ENCODE assay signal across 9 cellular contexts in genomic region chr19:39502640-39503417, GRCh38. TPM values are rescaled to one million over a fixed set of nuclear protein-coding genes. Genes with fewer than 3 reads are reported as not detected.
DNase-seq lines count a peak whose midpoint lies in the region; ATAC-seq and TF ChIP-seq lines count a peak whose summit lies in the region.
"Had no signal": no experiment of that assay in that cellular context is flagged by ENCODE, and none has a peak within 500 bp of the region (broad histone marks: within the 10 kb centered on the region; RNA-seq: fewer than 3 reads in every experiment).

No MANE protein-coding gene starts in this region.

- no peaks in the 10 kb centered on the region for H3K9me3 ChIP-seq in right atrium auricular region
- H3K9me3 ChIP-seq: BLaER1 treated with 17β-estradiol and CSF1 and Interleukin-3, amounts not matched to agents 10 nM and 100 nM had no signal

- peaks cover 4 to 14% of the 10 kb centered on the region in 2 donors for H3K27me3 ChIP-seq in right atrium auricular region

- no peaks in the 10 kb centered on the region for H3K36me3 ChIP-seq in right atrium auricular region

- no peak overlapping the region for H3K4me3 ChIP-seq in right atrium auricular region
- H3K4me3 ChIP-seq: BLaER1 treated with 17β-estradiol and CSF1 and Interleukin-3, amounts not matched to agents 10 nM and 100 nM had no signal

- peaks cover 16 to 23% of the 10 kb centered on the region in 2 donors for H3K36me3 Mint-ChIP-seq in activated naive CD4-positive, alpha-beta T cell treated with anti-CD3 and anti-CD28 coated beads, Interleukin-2, amount 50 U/mL, for 72 hours

- H3K9me3 Mint-ChIP-seq in activated naive CD4-positive, alpha-beta T cell treated with anti-CD3 and anti-CD28 coated beads, Interleukin-2, amount 50 U/mL, for 72 hours: no peaks in the 10 kb centered on the region

- H3K27ac Mint-ChIP-seq in activated naive CD4-positive, alpha-beta T cell treated with anti-CD3 and anti-CD28 coated beads, Interleukin-2, amount 50 U/mL, for 72 hours: no peak overlapping the region

- TF ChIP-seq CTCF in right atrium auricular region (IDR thresholded peaks at IDR 0.05): peak; percentile 65 to 87

- H3K27ac ChIP-seq in right atrium auricular region: no peak overlapping the region
- H3K27ac ChIP-seq: BLaER1 treated with 17β-estradiol and CSF1 and Interleukin-3, amounts not matched to agents 10 nM and 100 nM had no signal

- DNase-seq in NK-92 treated with Interleukin-12 subunit alpha and Interleukin-12 subunit beta, amount 100 ng/mL, for 24 hours (lab: John Stamatoyannopoulos, UW): peak; percentile 29
- DNase-seq in NK-92 (lab: John Stamatoyannopoulos, UW; ENCODE audit: unreplicated experiment) (no peak), SW 1271 (lab: John Stamatoyannopoulos, UW) (peak; percentile 14 to 23), right atrium auricular region (ENCODE audit: low spot score) (no peak)
- DNase-seq in activated naive CD4-positive, alpha-beta T cell treated with anti-CD3 and anti-CD28 coated beads, Interleukin-2, amount 50 U/mL, for 72 hours (ENCODE audit: low spot score in 2 of 2): peak; percentile 70 to 93
- DNase-seq in stimulated activated CD4-positive, alpha-beta T cell treated with anti-CD3 and anti-CD28 coated beads, Interleukin-15, amount 100 ng/mL, for 48 hours (ENCODE audit: low read depth in 2 of 2): peak; percentile 63 to 77

- H3K4me1 ChIP-seq in right atrium auricular region: peaks cover 0 to 24% of the 10 kb centered on the region in 2 donors

- ATAC-seq in activated naive CD4-positive, alpha-beta T cell treated with anti-CD3 and anti-CD28 coated beads, Interleukin-2, amount 50 U/mL, for 72 hours: peak; percentile 57 to 70
- ATAC-seq in HG03439 (IDR thresholded peaks at IDR 0.05; ENCODE audit: unreplicated experiment) (no peak), GM21423 (IDR thresholded peaks at IDR 0.05; ENCODE audit: unreplicated experiment) (no peak)

RNA-seq across cellular contexts. Expression of gene DLL3, which starts 4.1 kb away (rescaled TPM):
- total RNA-seq in activated naive CD4-positive, alpha-beta T cell treated with anti-CD3 and anti-CD28 coated beads, Interleukin-2, amount 50 U/mL, for 72 hours: under 1 TPM; 0.46 to 0.97 TPM
- not detected for total RNA-seq in right atrium auricular region

RNA-seq across cellular contexts. Expression of gene SELENOV, which starts 12.1 kb away (rescaled TPM):
- total RNA-seq in activated naive CD4-positive, alpha-beta T cell treated with anti-CD3 and anti-CD28 coated beads, Interleukin-2, amount 50 U/mL, for 72 hours: not detected
- not detected for total RNA-seq in right atrium auricular region

RNA-seq across cellular contexts. Expression of gene TIMM50, which starts 22.2 kb away (rescaled TPM):
- 10 to 100 TPM; 71.2 to 84.8 TPM for total RNA-seq in activated naive CD4-positive, alpha-beta T cell treated with anti-CD3 and anti-CD28 coated beads, Interleukin-2, amount 50 U/mL, for 72 hours
- total RNA-seq in right atrium auricular region: 10 to 100 TPM; 60.0 to 80.9 TPM

RNA-seq across cellular contexts. Expression of gene EID2B, which starts 29.8 kb away (rescaled TPM):
- 1 to 10 TPM; 3.0 to 4.6 TPM for total RNA-seq in activated naive CD4-positive, alpha-beta T cell treated with anti-CD3 and anti-CD28 coated beads, Interleukin-2, amount 50 U/mL, for 72 hours
- total RNA-seq in right atrium auricular region: 1 to 10 TPM; 2.1 to 2.3 TPM

RNA-seq across cellular contexts. Expression of gene EID2, which starts 37.1 kb away (rescaled TPM):
- total RNA-seq in activated naive CD4-positive, alpha-beta T cell treated with anti-CD3 and anti-CD28 coated beads, Interleukin-2, amount 50 U/mL, for 72 hours: 10 to 100 TPM; 11.4 to 12.7 TPM
- total RNA-seq in right atrium auricular region: 10 to 100 TPM in 1 of 2 donors, 1 to 10 TPM in 1; 6.7 to 11.1 TPM

Comparison
In these comparisons a context has a peak if more than half of its experiments do, and no peak if none do; other contexts are left out.
1. DNase-seq: peak in NK-92 treated with Interleukin-12 subunit alpha and Interleukin-12 subunit beta, amount 100 ng/mL, for 24 hours (single experiment), SW 1271 (2 of 2), activated naive CD4-positive, alpha-beta T cell treated with anti-CD3 and anti-CD28 coated beads, Interleukin-2, amount 50 U/mL, for 72 hours (2 of 2) and stimulated activated CD4-positive, alpha-beta T cell treated with anti-CD3 and anti-CD28 coated beads, Interleukin-15, amount 100 ng/mL, for 48 hours (2 of 2); none in NK-92 (single experiment) and right atrium auricular region (single experiment).
2. ATAC-seq: peak in activated naive CD4-positive, alpha-beta T cell treated with anti-CD3 and anti-CD28 coated beads, Interleukin-2, amount 50 U/mL, for 72 hours (2 of 2); none in HG03439 (single experiment) and GM21423 (single experiment).